In the genomic region with DNA sequence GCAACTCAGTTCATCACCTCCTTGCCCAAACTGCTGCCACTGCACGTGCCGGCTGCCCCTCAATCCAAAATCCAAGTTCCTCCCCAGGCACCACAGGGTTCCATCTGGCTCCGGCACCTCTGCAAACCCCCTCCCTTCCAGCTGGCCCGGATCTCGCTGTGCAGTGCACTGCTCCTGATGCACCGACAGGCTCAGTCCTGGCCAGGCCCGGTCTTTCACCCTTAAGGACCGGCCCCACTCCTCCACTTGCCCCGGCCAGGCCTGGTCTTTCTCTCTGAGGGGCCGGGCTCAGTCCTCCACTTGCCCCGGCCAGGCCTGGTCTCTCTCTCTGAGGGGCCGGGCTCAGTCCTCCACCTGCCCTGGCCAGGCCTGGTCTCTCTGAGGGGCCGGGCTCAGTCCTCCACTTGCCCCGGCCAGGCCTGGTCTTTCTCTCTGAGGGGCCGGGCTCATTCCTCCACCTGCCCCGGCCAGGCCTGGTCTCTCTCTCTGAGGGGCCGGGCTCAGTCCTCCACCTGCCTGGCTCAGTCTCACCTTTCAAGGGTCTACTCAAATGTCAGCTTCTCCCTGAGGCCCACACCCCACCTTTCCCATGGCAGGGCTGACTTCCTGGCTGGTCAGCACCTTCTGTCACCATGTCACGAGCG, we compare ENCODE assay signal across 16 cellular contexts. TPM values are rescaled to one million over a fixed set of nuclear protein-coding genes. Genes with fewer than 3 reads are reported as not detected.
DNase-seq lines count a peak whose midpoint lies in the region; ATAC-seq, FAIRE-seq and TF ChIP-seq lines count a peak whose summit lies in the region.
"Had no signal": no experiment of that assay in that cellular context is flagged by ENCODE, and none has a peak within 500 bp of the region (broad histone marks: within the 10 kb centered on the region; RNA-seq: fewer than 3 reads in every experiment).

No MANE protein-coding gene starts in this region.

- TF ChIP-seq CTCF in OCI-LY3 (IDR thresholded peaks at IDR 0.05; ENCODE audit: low read depth, low read length) (no peak), HepG2 (CRISPR knock-in tag; IDR thresholded peaks at IDR 0.05) (no peak)

- no peaks in the 10 kb centered on the region for H3K9me3 Mint-ChIP-seq in activated naive CD4-positive, alpha-beta T cell treated with anti-CD3 and anti-CD28 coated beads, Interleukin-2, amount 50 U/mL, for 24 hours
- H3K9me3 Mint-ChIP-seq in activated naive CD4-positive, alpha-beta T cell treated with anti-CD3 and anti-CD28 coated beads, Interleukin-2, amount 10 ng/mL, durations not matched to agents 7 days and 5 days = no peaks in the 10 kb centered on the region
- no peaks in the 10 kb centered on the region for H3K9me3 Mint-ChIP-seq in stimulated activated effector memory CD8-positive, alpha-beta T cell treated with anti-CD3 and anti-CD28 coated beads, Interleukin-12 subunit alpha, Interleukin-12 subunit beta, amount 100 ng/mL, for 72 hours
- no peaks in the 10 kb centered on the region for H3K9me3 Mint-ChIP-seq in activated CD4-positive, alpha-beta memory T cell treated with anti-CD3 and anti-CD28 coated beads for 36 hours
- H3K9me3 Mint-ChIP-seq: activated naive CD8-positive, alpha-beta T cell treated with anti-CD3 and anti-CD28 coated beads, Interleukin-2, amount 50 U/mL, for 24 hours had no signal

- H4K20me1 ChIP-seq in OCI-LY3 (ENCODE audit: insufficient read depth, low read length) = peaks cover 21% of the 10 kb centered on the region
- peaks cover 91% of the 10 kb centered on the region for H4K20me1 ChIP-seq in HepG2 (ENCODE audit: insufficient read depth, low read length)

- in situ Hi-C loops in HepG2 (cut with HindIII; ENCODE audit: extremely low pct_ligation_motif_present, low pct_unique_long_range_greater_than_20kb) = no loop called here

- TF ChIP-seq EP300 in HepG2 (IDR thresholded peaks at IDR 0.05; ENCODE audit: low read depth in 2 of 2, low read length in 2 of 2) = no peak
- no peak for TF ChIP-seq EP300 in HepG2 (CRISPR knock-in tag; IDR thresholded peaks at IDR 0.05; ENCODE audit: borderline replicate concordance)

- intact Hi-C loops in HepG2 (cut with micrococcal nuclease; ENCODE audit: unreplicated experiment) = loop anchor here (5.0 kb wide), 1 partner anchor 777 kb away; a partner anchor contains a TSS
- intact Hi-C loops in activated CD4-positive, alpha-beta memory T cell treated with anti-CD3 and anti-CD28 coated beads for 36 hours (cut with micrococcal nuclease) = no loop called here

- H3K79me2 ChIP-seq in OCI-LY3 (ENCODE audit: low read length) = peaks cover 100% of the 10 kb centered on the region
- H3K79me2 ChIP-seq in HepG2 (ENCODE audit: insufficient read depth, low read length) = peaks cover 91% of the 10 kb centered on the region

- no peak overlapping the region for H3K9ac ChIP-seq in OCI-LY3 (ENCODE audit: low read length)
- H3K9ac ChIP-seq in HepG2 (ENCODE audit: insufficient read depth, low read depth, low read length) = no peak overlapping the region
- H3K9ac ChIP-seq: GM23248, SK-N-SH had no signal

- BruUV-seq in HepG2 (replicated peaks; lab: Mats Ljungman, UMichigan) = no TSS peak

- H3K4me2 ChIP-seq in OCI-LY3 (ENCODE audit: low read length) = no peak overlapping the region
- no peak overlapping the region for H3K4me2 ChIP-seq in HepG2 (ENCODE audit: low read depth, low read length)
- H3K4me2 ChIP-seq: SK-N-SH had no signal

- peaks cover 64% of the 10 kb centered on the region for H3K4me1 Mint-ChIP-seq in activated naive CD4-positive, alpha-beta T cell treated with anti-CD3 and anti-CD28 coated beads, Interleukin-2, amount 50 U/mL, for 24 hours
- peaks cover 59% of the 10 kb centered on the region for H3K4me1 Mint-ChIP-seq in activated naive CD4-positive, alpha-beta T cell treated with anti-CD3 and anti-CD28 coated beads, Interleukin-2, amount 10 ng/mL, durations not matched to agents 7 days and 5 days
- H3K4me1 Mint-ChIP-seq in stimulated activated effector memory CD8-positive, alpha-beta T cell treated with anti-CD3 and anti-CD28 coated beads, Interleukin-12 subunit alpha, Interleukin-12 subunit beta, amount 100 ng/mL, for 72 hours = peaks cover 62% of the 10 kb centered on the region
- H3K4me1 Mint-ChIP-seq in activated CD4-positive, alpha-beta memory T cell treated with anti-CD3 and anti-CD28 coated beads for 36 hours (ENCODE audit: low read depth) = peaks cover 53% of the 10 kb centered on the region

- H3K36me3 Mint-ChIP-seq in activated naive CD4-positive, alpha-beta T cell treated with anti-CD3 and anti-CD28 coated beads, Interleukin-2, amount 50 U/mL, for 24 hours = no peaks in the 10 kb centered on the region
- H3K36me3 Mint-ChIP-seq in activated naive CD4-positive, alpha-beta T cell treated with anti-CD3 and anti-CD28 coated beads, Interleukin-2, amount 10 ng/mL, durations not matched to agents 7 days and 5 days = peaks cover 11% of the 10 kb centered on the region
- peaks cover 23% of the 10 kb centered on the region for H3K36me3 Mint-ChIP-seq in stimulated activated effector memory CD8-positive, alpha-beta T cell treated with anti-CD3 and anti-CD28 coated beads, Interleukin-12 subunit alpha, Interleukin-12 subunit beta, amount 100 ng/mL, for 72 hours
- peaks cover 3% of the 10 kb centered on the region for H3K36me3 Mint-ChIP-seq in activated CD4-positive, alpha-beta memory T cell treated with anti-CD3 and anti-CD28 coated beads for 36 hours

- CTCF ChIA-PET in activated naive CD4-positive, alpha-beta T cell treated with anti-CD3 and anti-CD28 coated beads, Interleukin-2, amount 10 ng/mL, durations not matched to agents 7 days and 5 days (lab: Charles Lee) = no interaction called here
- CTCF ChIA-PET in HepG2 (lab: Yijun Ruan, JAX; ENCODE audit: low intra/inter-chr PET ratio, low total read pairs) = no interaction called here
- CTCF ChIA-PET in activated CD4-positive, alpha-beta memory T cell treated with anti-CD3 and anti-CD28 coated beads for 36 hours (lab: Charles Lee) = no interaction called here

- no peak for DNase-seq in activated naive CD4-positive, alpha-beta T cell treated with anti-CD3 and anti-CD28 coated beads, Interleukin-2, amount 10 ng/mL, durations not matched to agents 7 days and 5 days
- no peak for DNase-seq in HepG2 (ENCODE audit: low spot score)
- DNase-seq in stimulated activated effector memory CD8-positive, alpha-beta T cell treated with anti-CD3 and anti-CD28 coated beads, Interleukin-12 subunit alpha, Interleukin-12 subunit beta, amount 100 ng/mL, for 72 hours (ENCODE audit: low spot score in 2 of 2) = no peak
- DNase-seq in NCI-H2107 treated with DMSO at 0.1 percent for 48 hours (lab: John Stamatoyannopoulos, UW; ENCODE audit: unreplicated experiment) = no peak
- DNase-seq in activated CD4-positive, alpha-beta memory T cell treated with anti-CD3 and anti-CD28 coated beads for 36 hours = no peak
- DNase-seq: activated CD8-positive, alpha-beta memory T cell treated with anti-CD3 and anti-CD28 coated beads, Interleukin-2, amount 50 U/mL, for 4 hours; activated naive CD8-positive, alpha-beta T cell treated with anti-CD3 and anti-CD28 coated beads, Interleukin-2, amount 50 U/mL, for 24 hours; erythroblast; GM23248; left colon; NCI-H345; SK-N-SH had no signal

- 90% methylated on average over 16 of the region's 19 CpGs for WGBS in HepG2 (ENCODE audit: low lambda C conversion rate)

- no peaks in the 10 kb centered on the region for H3K27me3 ChIP-seq in OCI-LY3 (ENCODE audit: low read depth, low read length)
- H3K27me3 ChIP-seq in HepG2 (ENCODE audit: control insufficient read depth in 1 of 2, insufficient read depth in 2 of 2, low read length in 2 of 2) = no peaks in the 10 kb centered on the region

- ATAC-seq in HepG2 = no peak
- ATAC-seq in stimulated activated effector memory CD8-positive, alpha-beta T cell treated with anti-CD3 and anti-CD28 coated beads, Interleukin-12 subunit alpha, Interleukin-12 subunit beta, amount 100 ng/mL, for 72 hours = no peak
- no peak for ATAC-seq in HG03045 (IDR thresholded peaks at IDR 0.05; ENCODE audit: unreplicated experiment)
- ATAC-seq: activated naive CD8-positive, alpha-beta T cell treated with anti-CD3 and anti-CD28 coated beads, Interleukin-2, amount 50 U/mL, for 24 hours; left colon had no signal

- POLR2A ChIA-PET in HepG2 (lab: Yijun Ruan, JAX) = interaction anchor here (0.7 kb wide), 1 partner anchor 56 kb away, joined by 3 read pairs; no protein-coding TSS in a partner anchor
- POLR2A ChIA-PET in activated CD4-positive, alpha-beta memory T cell treated with anti-CD3 and anti-CD28 coated beads for 36 hours (lab: Charles Lee) = no interaction called here

- H3K36me3 ChIP-seq in OCI-LY3 (replicated peaks; ENCODE audit: low read depth, low read length) = peaks cover 17% of the 10 kb centered on the region
- peaks cover 10 to 16% of the 10 kb centered on the region in 2 experiments for H3K36me3 ChIP-seq in HepG2 (replicated peaks in 1 of 2; ENCODE audit: control insufficient read depth in 1 of 2, insufficient read depth in 2 of 2, low read length in 2 of 2)

- H2AFZ ChIP-seq in OCI-LY3 (ENCODE audit: low read depth, low read length) = no peak overlapping the region
- H2AFZ ChIP-seq in HepG2 (ENCODE audit: low read length) = no peak overlapping the region
- H2AFZ ChIP-seq: GM23248 had no signal

- no peaks in the 10 kb centered on the region for H3K27me3 Mint-ChIP-seq in activated naive CD4-positive, alpha-beta T cell treated with anti-CD3 and anti-CD28 coated beads, Interleukin-2, amount 50 U/mL, for 24 hours
- no peaks in the 10 kb centered on the region for H3K27me3 Mint-ChIP-seq in activated naive CD4-positive, alpha-beta T cell treated with anti-CD3 and anti-CD28 coated beads, Interleukin-2, amount 10 ng/mL, durations not matched to agents 7 days and 5 days
- H3K27me3 Mint-ChIP-seq in activated CD4-positive, alpha-beta memory T cell treated with anti-CD3 and anti-CD28 coated beads for 36 hours = no peaks in the 10 kb centered on the region
- H3K27me3 Mint-ChIP-seq: activated naive CD8-positive, alpha-beta T cell treated with anti-CD3 and anti-CD28 coated beads, Interleukin-2, amount 50 U/mL, for 24 hours had no signal

- H3K4me1 ChIP-seq in OCI-LY3 (ENCODE audit: low read length) = peaks cover 59% of the 10 kb centered on the region
- H3K4me1 ChIP-seq in HepG2 (ENCODE audit: insufficient read depth, low read length) = peaks cover 90% of the 10 kb centered on the region

- H3K27ac Mint-ChIP-seq in activated naive CD4-positive, alpha-beta T cell treated with anti-CD3 and anti-CD28 coated beads, Interleukin-2, amount 50 U/mL, for 24 hours = peak overlapping the region; percentile 62
- no peak overlapping the region for H3K27ac Mint-ChIP-seq in activated naive CD4-positive, alpha-beta T cell treated with anti-CD3 and anti-CD28 coated beads, Interleukin-2, amount 10 ng/mL, durations not matched to agents 7 days and 5 days
- H3K27ac Mint-ChIP-seq in stimulated activated effector memory CD8-positive, alpha-beta T cell treated with anti-CD3 and anti-CD28 coated beads, Interleukin-12 subunit alpha, Interleukin-12 subunit beta, amount 100 ng/mL, for 72 hours = peak overlapping the region; percentile 87
- no peak overlapping the region for H3K27ac Mint-ChIP-seq in activated CD4-positive, alpha-beta memory T cell treated with anti-CD3 and anti-CD28 coated beads for 36 hours

- no peaks in the 10 kb centered on the region for H3K9me3 ChIP-seq in OCI-LY3 (ENCODE audit: insufficient read depth, low read length)
- H3K9me3 ChIP-seq in HepG2 (ENCODE audit: low read length) = no peaks in the 10 kb centered on the region
- H3K9me3 ChIP-seq: SK-N-SH had no signal

- H3K27ac ChIP-seq in OCI-LY3 (ENCODE audit: low read length) (peak overlapping the region; percentile 89), HepG2 (ENCODE audit: extremely low read length, insufficient read depth, low read length) (no peak overlapping the region)
- H3K27ac ChIP-seq: GM23248 had no signal

- no peak for TF ChIP-seq POLR2A in HepG2 (IDR thresholded peaks at IDR 0.05; ENCODE audit: insufficient read depth in 1 of 2, low read depth in 2 of 2, low read length in 2 of 2)

- no peak for FAIRE-seq in HepG2 (lab: Jason Lieb, UNC)

- no peak overlapping the region for H3K4me3 Mint-ChIP-seq in activated naive CD4-positive, alpha-beta T cell treated with anti-CD3 and anti-CD28 coated beads, Interleukin-2, amount 50 U/mL, for 24 hours
- no peak overlapping the region for H3K4me3 Mint-ChIP-seq in activated naive CD4-positive, alpha-beta T cell treated with anti-CD3 and anti-CD28 coated beads, Interleukin-2, amount 10 ng/mL, durations not matched to agents 7 days and 5 days
- H3K4me3 Mint-ChIP-seq in stimulated activated effector memory CD8-positive, alpha-beta T cell treated with anti-CD3 and anti-CD28 coated beads, Interleukin-12 subunit alpha, Interleukin-12 subunit beta, amount 100 ng/mL, for 72 hours = no peak overlapping the region
- H3K4me3 Mint-ChIP-seq in activated CD4-positive, alpha-beta memory T cell treated with anti-CD3 and anti-CD28 coated beads for 36 hours = no peak overlapping the region
- H3K4me3 Mint-ChIP-seq: activated naive CD8-positive, alpha-beta T cell treated with anti-CD3 and anti-CD28 coated beads, Interleukin-2, amount 50 U/mL, for 24 hours had no signal

- TF ChIP-seq RAD21 in HepG2 (CRISPR knock-in tag; IDR thresholded peaks at IDR 0.05) = no peak

- H3K4me3 ChIP-seq in OCI-LY3 (ENCODE audit: low read length) = no peak overlapping the region
- no peak overlapping the region for H3K4me3 ChIP-seq in HepG2 (replicated peaks in 1 of 3; ENCODE audit: insufficient read depth in 1 of 3, low read depth in 2 of 3, low read length in 3 of 3)
- H3K4me3 ChIP-seq: GM23248, skin epidermis had no signal

RNA-seq across cellular contexts. Expression of a gene that starts 6.9 kb away (rescaled TPM):
- 35.6 and 42.8 TPM in 2 replicates for total RNA-seq in HepG2 (2016; rRNA removed; fragmentation: Illumina TruSeq; extraction: Trizol)
- total RNA-seq in HepG2 (2016; cell fraction: cytosol; rRNA removed; fragmentation: Illumina TruSeq; extraction: Trizol; ENCODE audit: low read depth) = 29.0 and 33.1 TPM in 2 replicates
- 34.7 and 46.1 TPM in 2 replicates for total RNA-seq in HepG2 (2016; cell fraction: insoluble cytoplasmic fraction; rRNA removed; fragmentation: Illumina TruSeq; extraction: Trizol)
- 62.2 and 73.5 TPM in 2 replicates for total RNA-seq in HepG2 (2016; cell fraction: membrane; rRNA removed; fragmentation: Illumina TruSeq; extraction: Trizol)
- total RNA-seq in HepG2 (2016; cell fraction: nucleus; rRNA removed; fragmentation: Illumina TruSeq; extraction: Trizol) = 17.6 and 21.2 TPM in 2 replicates
- 15.1 and 23.1 TPM in 2 replicates for polyA plus RNA-seq in HepG2 (2011; rRNA removed)
- polyA plus RNA-seq in HepG2 (2011; cell fraction: cytosol; rRNA removed) = 9.6 and 21.1 TPM in 2 replicates
- polyA plus RNA-seq in HepG2 (2011; cell fraction: nucleus; rRNA removed) = 24.0 and 30.1 TPM in 2 replicates
- polyA plus RNA-seq in HepG2 (2012) = 20.1 and 21.2 TPM in 2 replicates
- polyA plus RNA-seq in HepG2 (2016; cell fraction: cytosol; fragmentation: Illumina TruSeq; extraction: Trizol; ENCODE audit: low read depth) = 34.6 and 40.9 TPM in 2 replicates
- polyA plus RNA-seq in HepG2 (2016; cell fraction: insoluble cytoplasmic fraction; fragmentation: Illumina TruSeq; extraction: Trizol; ENCODE audit: low read depth) = 47.2 and 47.3 TPM in 2 replicates
- polyA plus RNA-seq in HepG2 (2016; cell fraction: membrane; fragmentation: Illumina TruSeq; extraction: Trizol; ENCODE audit: low read depth) = 55.5 and 74.3 TPM in 2 replicates
- polyA plus RNA-seq in HepG2 (2016; cell fraction: nucleus; fragmentation: Illumina TruSeq; extraction: Trizol; ENCODE audit: insufficient read depth, low read depth) = 38.1 and 41.9 TPM in 2 replicates
- 11.1 and 37.8 TPM in 2 replicates for polyA minus RNA-seq in HepG2 (2011; rRNA and poly(A)+ RNA removed; ENCODE audit: low replicate concordance)
- polyA minus RNA-seq in HepG2 (2011; cell fraction: cytosol; rRNA and poly(A)+ RNA removed) = 24.6 and 29.7 TPM in 2 replicates
- polyA minus RNA-seq in HepG2 (2011; cell fraction: nucleus; rRNA and poly(A)+ RNA removed) = 9.8 and 11.8 TPM in 2 replicates
- total RNA-seq in activated CD4-positive, alpha-beta memory T cell treated with anti-CD3 and anti-CD28 coated beads for 36 hours = 10 to 100 TPM; 25.3 to 25.5 TPM

RNA-seq across cellular contexts. Expression of a gene that starts 26.9 kb away (rescaled TPM):
- total RNA-seq in HepG2 (2016; rRNA removed; fragmentation: Illumina TruSeq; extraction: Trizol) = 24.4 and 30.3 TPM in 2 replicates
- 8.7 and 10.7 TPM in 2 replicates for total RNA-seq in HepG2 (2016; cell fraction: cytosol; rRNA removed; fragmentation: Illumina TruSeq; extraction: Trizol; ENCODE audit: low read depth)
- 24.3 and 28.9 TPM in 2 replicates for total RNA-seq in HepG2 (2016; cell fraction: insoluble cytoplasmic fraction; rRNA removed; fragmentation: Illumina TruSeq; extraction: Trizol)
- total RNA-seq in HepG2 (2016; cell fraction: membrane; rRNA removed; fragmentation: Illumina TruSeq; extraction: Trizol) = 18.5 and 19.0 TPM in 2 replicates
- 16.6 and 20.8 TPM in 2 replicates for total RNA-seq in HepG2 (2016; cell fraction: nucleus; rRNA removed; fragmentation: Illumina TruSeq; extraction: Trizol)
- polyA plus RNA-seq in HepG2 (2011; rRNA removed) = 27.4 and 34.2 TPM in 2 replicates
- polyA plus RNA-seq in HepG2 (2011; cell fraction: cytosol; rRNA removed) = 26.3 and 39.4 TPM in 2 replicates
- polyA plus RNA-seq in HepG2 (2011; cell fraction: nucleus; rRNA removed) = 141 and 147 TPM in 2 replicates
- 31.4 and 36.8 TPM in 2 replicates for polyA plus RNA-seq in HepG2 (2012)
- 9.9 and 10.2 TPM in 2 replicates for polyA plus RNA-seq in HepG2 (2016; cell fraction: cytosol; fragmentation: Illumina TruSeq; extraction: Trizol; ENCODE audit: low read depth)
- polyA plus RNA-seq in HepG2 (2016; cell fraction: insoluble cytoplasmic fraction; fragmentation: Illumina TruSeq; extraction: Trizol; ENCODE audit: low read depth) = 35.6 and 37.8 TPM in 2 replicates
- 15.1 and 15.7 TPM in 2 replicates for polyA plus RNA-seq in HepG2 (2016; cell fraction: membrane; fragmentation: Illumina TruSeq; extraction: Trizol; ENCODE audit: low read depth)
- polyA plus RNA-seq in HepG2 (2016; cell fraction: nucleus; fragmentation: Illumina TruSeq; extraction: Trizol; ENCODE audit: insufficient read depth, low read depth) = 59.4 and 67.1 TPM in 2 replicates
- polyA minus RNA-seq in HepG2 (2011; rRNA and poly(A)+ RNA removed; ENCODE audit: low replicate concordance) = 7.0 and 28.3 TPM in 2 replicates
- polyA minus RNA-seq in HepG2 (2011; cell fraction: cytosol; rRNA and poly(A)+ RNA removed) = 15.8 and 20.3 TPM in 2 replicates
- polyA minus RNA-seq in HepG2 (2011; cell fraction: nucleus; rRNA and poly(A)+ RNA removed) = 11.1 and 17.4 TPM in 2 replicates
- total RNA-seq in activated CD4-positive, alpha-beta memory T cell treated with anti-CD3 and anti-CD28 coated beads for 36 hours = 10 to 100 TPM; 23.1 to 26.1 TPM

Comparison
In these comparisons a context has a peak if more than half of its experiments do, and no peak if none do; other contexts are left out.
1. H3K27ac Mint-ChIP-seq: peak in activated naive CD4-positive, alpha-beta T cell treated with anti-CD3 and anti-CD28 coated beads, Interleukin-2, amount 50 U/mL, for 24 hours (single experiment) and stimulated activated effector memory CD8-positive, alpha-beta T cell treated with anti-CD3 and anti-CD28 coated beads, Interleukin-12 subunit alpha, Interleukin-12 subunit beta, amount 100 ng/mL, for 72 hours (single experiment); none in activated naive CD4-positive, alpha-beta T cell treated with anti-CD3 and anti-CD28 coated beads, Interleukin-2, amount 10 ng/mL, durations not matched to agents 7 days and 5 days (single experiment) and activated CD4-positive, alpha-beta memory T cell treated with anti-CD3 and anti-CD28 coated beads for 36 hours (single experiment).